1 cellular context compared by ENCODE assay signal in the genomic region with DNA sequence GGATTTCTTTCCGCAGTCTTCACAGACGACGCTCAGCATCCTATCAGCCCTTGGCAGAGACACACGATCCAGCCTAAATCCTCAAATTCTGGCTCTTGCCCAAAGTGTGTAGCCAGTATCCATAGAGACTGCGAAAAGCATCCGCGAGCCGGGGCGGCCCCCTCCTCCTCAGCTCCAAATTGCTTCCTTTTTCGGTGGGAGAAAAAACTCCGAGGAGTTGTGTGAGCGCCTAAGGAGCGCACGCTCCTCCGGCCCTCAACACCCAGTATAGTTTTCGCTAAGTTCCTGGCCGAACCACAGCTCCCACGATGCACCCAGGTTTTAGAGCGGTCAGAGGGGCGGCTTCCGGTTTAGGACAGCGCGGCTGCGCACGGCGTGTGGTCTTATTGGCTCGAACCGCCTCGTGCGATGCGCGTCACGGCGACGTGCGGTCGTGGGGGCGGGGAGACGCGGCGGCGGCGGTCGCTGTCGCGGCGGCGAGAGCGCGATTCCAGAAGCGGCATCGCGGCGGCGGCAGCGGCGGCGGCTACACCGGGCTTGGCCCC.
TF ChIP-seq lines count a peak whose summit lies in the region.

A gene with protein sequence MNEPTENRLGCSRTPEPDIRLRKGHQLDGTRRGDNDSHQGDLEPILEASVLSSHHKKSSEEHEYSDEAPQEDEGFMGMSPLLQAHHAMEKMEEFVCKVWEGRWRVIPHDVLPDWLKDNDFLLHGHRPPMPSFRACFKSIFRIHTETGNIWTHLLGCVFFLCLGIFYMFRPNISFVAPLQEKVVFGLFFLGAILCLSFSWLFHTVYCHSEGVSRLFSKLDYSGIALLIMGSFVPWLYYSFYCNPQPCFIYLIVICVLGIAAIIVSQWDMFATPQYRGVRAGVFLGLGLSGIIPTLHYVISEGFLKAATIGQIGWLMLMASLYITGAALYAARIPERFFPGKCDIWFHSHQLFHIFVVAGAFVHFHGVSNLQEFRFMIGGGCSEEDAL (plus strand): TSS at position 493 of the 545 bp plus-strand sequence. CDS start 63,274 bp downstream, outside the sequence.

TF ChIP-seq in GM12878, 131 proteins besides CTCF, POLR2A, EP300 and RAD21 (continued from another document):
- TF ChIP-seq, protein P1, sequence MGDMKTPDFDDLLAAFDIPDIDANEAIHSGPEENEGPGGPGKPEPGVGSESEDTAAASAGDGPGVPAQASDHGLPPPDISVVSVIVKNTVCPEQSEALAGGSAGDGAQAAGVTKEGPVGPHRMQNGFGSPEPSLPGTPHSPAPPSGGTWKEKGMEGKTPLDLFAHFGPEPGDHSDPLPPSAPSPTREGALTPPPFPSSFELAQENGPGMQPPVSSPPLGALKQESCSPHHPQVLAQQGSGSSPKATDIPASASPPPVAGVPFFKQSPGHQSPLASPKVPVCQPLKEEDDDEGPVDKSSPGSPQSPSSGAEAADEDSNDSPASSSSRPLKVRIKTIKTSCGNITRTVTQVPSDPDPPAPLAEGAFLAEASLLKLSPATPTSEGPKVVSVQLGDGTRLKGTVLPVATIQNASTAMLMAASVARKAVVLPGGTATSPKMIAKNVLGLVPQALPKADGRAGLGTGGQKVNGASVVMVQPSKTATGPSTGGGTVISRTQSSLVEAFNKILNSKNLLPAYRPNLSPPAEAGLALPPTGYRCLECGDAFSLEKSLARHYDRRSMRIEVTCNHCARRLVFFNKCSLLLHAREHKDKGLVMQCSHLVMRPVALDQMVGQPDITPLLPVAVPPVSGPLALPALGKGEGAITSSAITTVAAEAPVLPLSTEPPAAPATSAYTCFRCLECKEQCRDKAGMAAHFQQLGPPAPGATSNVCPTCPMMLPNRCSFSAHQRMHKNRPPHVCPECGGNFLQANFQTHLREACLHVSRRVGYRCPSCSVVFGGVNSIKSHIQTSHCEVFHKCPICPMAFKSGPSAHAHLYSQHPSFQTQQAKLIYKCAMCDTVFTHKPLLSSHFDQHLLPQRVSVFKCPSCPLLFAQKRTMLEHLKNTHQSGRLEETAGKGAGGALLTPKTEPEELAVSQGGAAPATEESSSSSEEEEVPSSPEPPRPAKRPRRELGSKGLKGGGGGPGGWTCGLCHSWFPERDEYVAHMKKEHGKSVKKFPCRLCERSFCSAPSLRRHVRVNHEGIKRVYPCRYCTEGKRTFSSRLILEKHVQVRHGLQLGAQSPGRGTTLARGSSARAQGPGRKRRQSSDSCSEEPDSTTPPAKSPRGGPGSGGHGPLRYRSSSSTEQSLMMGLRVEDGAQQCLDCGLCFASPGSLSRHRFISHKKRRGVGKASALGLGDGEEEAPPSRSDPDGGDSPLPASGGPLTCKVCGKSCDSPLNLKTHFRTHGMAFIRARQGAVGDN (IDR thresholded peaks at IDR 0.05): peak; percentile 29; the same call in 1 of the 2 replicates
- no peak for TF ChIP-seq HDGF (IDR thresholded peaks at IDR 0.05)
- TF ChIP-seq CBX3 (IDR thresholded peaks at IDR 0.05; ENCODE audit: borderline replicate concordance, low read depth): no peak
- no peak for TF ChIP-seq FOXM1 (IDR thresholded peaks at IDR 0.05; ENCODE audit: low read depth, low read length)
- no peak for TF ChIP-seq SMAD1 (IDR thresholded peaks at IDR 0.05; ENCODE audit: low read depth, partially characterized antibody)
- TF ChIP-seq, protein P2, sequence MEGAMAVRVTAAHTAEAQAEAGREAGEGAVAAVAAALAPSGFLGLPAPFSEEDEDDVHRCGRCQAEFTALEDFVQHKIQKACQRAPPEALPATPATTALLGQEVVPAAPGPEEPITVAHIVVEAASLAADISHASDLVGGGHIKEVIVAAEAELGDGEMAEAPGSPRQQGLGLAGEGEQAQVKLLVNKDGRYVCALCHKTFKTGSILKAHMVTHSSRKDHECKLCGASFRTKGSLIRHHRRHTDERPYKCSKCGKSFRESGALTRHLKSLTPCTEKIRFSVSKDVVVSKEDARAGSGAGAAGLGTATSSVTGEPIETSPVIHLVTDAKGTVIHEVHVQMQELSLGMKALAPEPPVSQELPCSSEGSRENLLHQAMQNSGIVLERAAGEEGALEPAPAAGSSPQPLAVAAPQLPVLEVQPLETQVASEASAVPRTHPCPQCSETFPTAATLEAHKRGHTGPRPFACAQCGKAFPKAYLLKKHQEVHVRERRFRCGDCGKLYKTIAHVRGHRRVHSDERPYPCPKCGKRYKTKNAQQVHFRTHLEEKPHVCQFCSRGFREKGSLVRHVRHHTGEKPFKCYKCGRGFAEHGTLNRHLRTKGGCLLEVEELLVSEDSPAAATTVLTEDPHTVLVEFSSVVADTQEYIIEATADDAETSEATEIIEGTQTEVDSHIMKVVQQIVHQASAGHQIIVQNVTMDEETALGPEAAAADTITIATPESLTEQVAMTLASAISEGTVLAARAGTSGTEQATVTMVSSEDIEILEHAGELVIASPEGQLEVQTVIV (IDR thresholded peaks at IDR 0.05; ENCODE audit: borderline replicate concordance, partially characterized antibody): peak; percentile 94
- TF ChIP-seq, protein P3, sequence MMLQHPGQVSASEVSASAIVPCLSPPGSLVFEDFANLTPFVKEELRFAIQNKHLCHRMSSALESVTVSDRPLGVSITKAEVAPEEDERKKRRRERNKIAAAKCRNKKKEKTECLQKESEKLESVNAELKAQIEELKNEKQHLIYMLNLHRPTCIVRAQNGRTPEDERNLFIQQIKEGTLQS (IDR thresholded peaks at IDR 0.05; ENCODE audit: borderline replicate concordance, extremely low read depth, low read depth, low read length): 0 out of 2 replicates have a peak, but pooled peaks have one; percentile 31
- peak; percentile 89 to 98 for TF ChIP-seq BHLHE40 (IDR thresholded peaks at IDR 0.05; ENCODE audit: borderline replicate concordance in 1 of 2, low read depth in 2 of 2, low read length in 1 of 2)
- TF ChIP-seq EGR1 (IDR thresholded peaks at IDR 0.05; ENCODE audit: borderline replicate concordance in 1 of 2, low read depth in 2 of 2, low read length in 2 of 2): peak; percentile 38 to 70; a peak in 2 of 3 replicates
- TF ChIP-seq, protein P4, sequence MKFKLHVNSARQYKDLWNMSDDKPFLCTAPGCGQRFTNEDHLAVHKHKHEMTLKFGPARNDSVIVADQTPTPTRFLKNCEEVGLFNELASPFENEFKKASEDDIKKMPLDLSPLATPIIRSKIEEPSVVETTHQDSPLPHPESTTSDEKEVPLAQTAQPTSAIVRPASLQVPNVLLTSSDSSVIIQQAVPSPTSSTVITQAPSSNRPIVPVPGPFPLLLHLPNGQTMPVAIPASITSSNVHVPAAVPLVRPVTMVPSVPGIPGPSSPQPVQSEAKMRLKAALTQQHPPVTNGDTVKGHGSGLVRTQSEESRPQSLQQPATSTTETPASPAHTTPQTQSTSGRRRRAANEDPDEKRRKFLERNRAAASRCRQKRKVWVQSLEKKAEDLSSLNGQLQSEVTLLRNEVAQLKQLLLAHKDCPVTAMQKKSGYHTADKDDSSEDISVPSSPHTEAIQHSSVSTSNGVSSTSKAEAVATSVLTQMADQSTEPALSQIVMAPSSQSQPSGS (IDR thresholded peaks at IDR 0.05; ENCODE audit: low read length): no peak
- peak; percentile 83 for TF ChIP-seq SP1 (IDR thresholded peaks at IDR 0.05; ENCODE audit: low read depth, low read length)
- no peak for TF ChIP-seq MTA2 (IDR thresholded peaks at IDR 0.05; ENCODE audit: low read depth)
- TF ChIP-seq, protein P5, sequence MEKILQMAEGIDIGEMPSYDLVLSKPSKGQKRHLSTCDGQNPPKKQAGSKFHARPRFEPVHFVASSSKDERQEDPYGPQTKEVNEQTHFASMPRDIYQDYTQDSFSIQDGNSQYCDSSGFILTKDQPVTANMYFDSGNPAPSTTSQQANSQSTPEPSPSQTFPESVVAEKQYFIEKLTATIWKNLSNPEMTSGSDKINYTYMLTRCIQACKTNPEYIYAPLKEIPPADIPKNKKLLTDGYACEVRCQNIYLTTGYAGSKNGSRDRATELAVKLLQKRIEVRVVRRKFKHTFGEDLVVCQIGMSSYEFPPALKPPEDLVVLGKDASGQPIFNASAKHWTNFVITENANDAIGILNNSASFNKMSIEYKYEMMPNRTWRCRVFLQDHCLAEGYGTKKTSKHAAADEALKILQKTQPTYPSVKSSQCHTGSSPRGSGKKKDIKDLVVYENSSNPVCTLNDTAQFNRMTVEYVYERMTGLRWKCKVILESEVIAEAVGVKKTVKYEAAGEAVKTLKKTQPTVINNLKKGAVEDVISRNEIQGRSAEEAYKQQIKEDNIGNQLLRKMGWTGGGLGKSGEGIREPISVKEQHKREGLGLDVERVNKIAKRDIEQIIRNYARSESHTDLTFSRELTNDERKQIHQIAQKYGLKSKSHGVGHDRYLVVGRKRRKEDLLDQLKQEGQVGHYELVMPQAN (conservative IDR thresholded peaks at IDR 0.05): no peak
- TF ChIP-seq RELA (IDR thresholded peaks at IDR 0.05; ENCODE audit: borderline replicate concordance, partially characterized antibody): peak; percentile 90
- no peak for TF ChIP-seq YBX1 (IDR thresholded peaks at IDR 0.05)
- TF ChIP-seq EED (IDR thresholded peaks at IDR 0.05; ENCODE audit: low read depth): no peak
- TF ChIP-seq CBX5 (IDR thresholded peaks at IDR 0.05; ENCODE audit: low read depth): no peak
- TF ChIP-seq NRF1 (conservative IDR thresholded peaks at IDR 0.05; ENCODE audit: low read depth, low read length): peak; percentile 94
- TF ChIP-seq ATF7 (IDR thresholded peaks at IDR 0.05; ENCODE audit: low read depth): no peak
TF ChIP-seq in GM12878: peak in this region for 46.
